ENCODE assay signal across 1 cellular context in genomic region chr20:53923745-53924369, GRCh38.
TF ChIP-seq lines count a peak whose summit lies in the region.

No MANE protein-coding gene starts in this region.

TF ChIP-seq in SK-N-SH treated with all-trans-retinoic acid at 6 μM for 48 hours, 23 proteins besides CTCF, POLR2A, EP300 and RAD21 (continued from another document):
- no peak for TF ChIP-seq PATZ1 (CRISPR knock-in tag; IDR thresholded peaks at IDR 0.05; ENCODE audit: borderline replicate concordance)
- TF ChIP-seq RARB (CRISPR knock-in tag; IDR thresholded peaks at IDR 0.05): no peak
- no peak for TF ChIP-seq SNAI2 (CRISPR knock-in tag; IDR thresholded peaks at IDR 0.05)
- no peak for TF ChIP-seq POU6F1 (CRISPR knock-in tag; IDR thresholded peaks at IDR 0.05; ENCODE audit: borderline replicate concordance, low read depth)
- no peak for TF ChIP-seq OSR1 (CRISPR knock-in tag; IDR thresholded peaks at IDR 0.05)
- no peak for TF ChIP-seq CREB5 (CRISPR knock-in tag; IDR thresholded peaks at IDR 0.05; ENCODE audit: low read depth)
- no peak for TF ChIP-seq ZNF565 (CRISPR knock-in tag; conservative IDR thresholded peaks at IDR 0.05; ENCODE audit: low read depth)
- no peak for TF ChIP-seq TSHZ2 (CRISPR knock-in tag; IDR thresholded peaks at IDR 0.05)
- no peak for TF ChIP-seq PPARA (CRISPR knock-in tag; IDR thresholded peaks at IDR 0.05; ENCODE audit: borderline replicate concordance)
- TF ChIP-seq ISL1 (CRISPR knock-in tag; IDR thresholded peaks at IDR 0.05): no peak
- TF ChIP-seq ARNTL (CRISPR knock-in tag; IDR thresholded peaks at IDR 0.05; ENCODE audit: borderline replicate concordance, low read depth): no peak
